1 cellular context compared by ENCODE assay signal in genomic region chr10:133326745-133327650, GRCh38.
TF ChIP-seq lines count a peak whose summit lies in the region.

No MANE protein-coding gene starts in this region.

TF ChIP-seq in A549, 52 proteins besides CTCF, POLR2A, EP300 and RAD21 (continued from another document):
- TF ChIP-seq EHF (CRISPR knock-in tag; IDR thresholded peaks at IDR 0.05) = no peak
- TF ChIP-seq, protein P1, sequence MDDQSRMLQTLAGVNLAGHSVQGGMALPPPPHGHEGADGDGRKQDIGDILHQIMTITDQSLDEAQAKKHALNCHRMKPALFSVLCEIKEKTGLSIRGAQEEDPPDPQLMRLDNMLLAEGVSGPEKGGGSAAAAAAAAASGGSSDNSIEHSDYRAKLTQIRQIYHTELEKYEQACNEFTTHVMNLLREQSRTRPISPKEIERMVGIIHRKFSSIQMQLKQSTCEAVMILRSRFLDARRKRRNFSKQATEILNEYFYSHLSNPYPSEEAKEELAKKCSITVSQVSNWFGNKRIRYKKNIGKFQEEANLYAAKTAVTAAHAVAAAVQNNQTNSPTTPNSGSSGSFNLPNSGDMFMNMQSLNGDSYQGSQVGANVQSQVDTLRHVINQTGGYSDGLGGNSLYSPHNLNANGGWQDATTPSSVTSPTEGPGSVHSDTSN (IDR thresholded peaks at IDR 0.05) = no peak
- no peak for TF ChIP-seq SMC3 (IDR thresholded peaks at IDR 0.05)
